Comparison of ENCODE assay signal across 8 cellular contexts in genomic region chr1:115337633-115338456, GRCh38. TPM values are rescaled to one million over a fixed set of nuclear protein-coding genes. Genes with fewer than 3 reads are reported as not detected.
DNase-seq lines count a peak whose midpoint lies in the region; ATAC-seq and TF ChIP-seq lines count a peak whose summit lies in the region.

Gene NGF, minus strand, starts transcription at chr1:115338249. Its CDS starts 51,454 bp downstream, at chr1:115286795.

- in situ Hi-C loops in mammary epithelial cell (cut with MboI; ENCODE audit: low sequenced_read_pairs in 2 of 2), result no loop called here

- peak within 1 kb of the TSS; percentile 96 for H3K4me2 ChIP-seq in mammary epithelial cell (ENCODE audit: insufficient read depth, low read depth, low read length)

- 2% methylated on average over 17 of the region's 69 CpGs for WGBS in mammary epithelial cell (ENCODE audit: low coverage, missing lambda C conversion rate)

- intact Hi-C loops in mammary epithelial cell (cut with micrococcal nuclease) (loop anchor here (10.0 kb wide), 1 partner anchor 63 kb away; no protein-coding TSS in a partner anchor), vagina (cut with DNase I) (loop anchor here (10.0 kb wide), 1 partner anchor 173 kb away; no protein-coding TSS in a partner anchor)

- peak within 1 kb of the TSS; percentile 82 for H2AFZ ChIP-seq in mammary epithelial cell (ENCODE audit: low read depth, low read length)

- dilution Hi-C loops in mammary epithelial cell (cut with HindIII; ENCODE audit: low sequenced_read_pairs), result no loop called here

- H3K9me3 ChIP-seq in mammary epithelial cell (replicated peaks; ENCODE audit: insufficient read depth, low read length) (no peaks in the 10 kb centered on the region), vagina (no peaks in the 10 kb centered on the region)

- no peak within 1 kb of the TSS for H3K9ac ChIP-seq in mammary epithelial cell (ENCODE audit: insufficient read depth, low read length)

- H3K27ac ChIP-seq in mammary epithelial cell (ENCODE audit: insufficient read depth, low read depth, low read length) (no peak within 1 kb of the TSS), vagina (peak within 1 kb of the TSS; percentile 72)

- no peaks in the 10 kb centered on the region for H3K79me2 ChIP-seq in mammary epithelial cell (ENCODE audit: insufficient read depth, low read length)

- H3K36me3 ChIP-seq in mammary epithelial cell (ENCODE audit: insufficient read depth, low read length) (no peaks in the 10 kb centered on the region), vagina (no peaks in the 10 kb centered on the region)

- BruUV-seq in mammary epithelial cell (replicated peaks; lab: Mats Ljungman, UMichigan), result no TSS peak

- no peak for ATAC-seq in GM18505 (IDR thresholded peaks at IDR 0.05; ENCODE audit: unreplicated experiment)

- H3K27me3 ChIP-seq in mammary epithelial cell (ENCODE audit: insufficient read depth, low read length) (no peaks in the 10 kb centered on the region), vagina (no peaks in the 10 kb centered on the region)

- H4K20me1 ChIP-seq in mammary epithelial cell (ENCODE audit: insufficient read depth, low read length), result no peaks in the 10 kb centered on the region

- CTCF ChIA-PET in mammary epithelial cell (lab: Charles Lee; ENCODE audit: low non-redundant PET), result no interaction called here

- TF ChIP-seq CTCF in mammary epithelial cell (conservative IDR thresholded peaks at IDR 0.05 in 1 of 2, IDR thresholded peaks at IDR 0.05 in 1 of 2; ENCODE audit: extremely low read depth in 1 of 2, insufficient read depth in 1 of 2, low read depth in 1 of 2, low read length in 2 of 2), result no peak
- TF ChIP-seq CTCF in vagina (IDR thresholded peaks at IDR 0.05), result no peak

- TF ChIP-seq POLR2A in vagina (IDR thresholded peaks at IDR 0.05) (peak in 1 of 2 donors; percentile 40), GM18505 (IDR thresholded peaks at IDR 0.05; ENCODE audit: borderline replicate concordance, extremely low read depth, insufficient read depth, insufficient read length) (no peak)

- H3K4me3 ChIP-seq in mammary epithelial cell (replicated peaks in 1 of 3; ENCODE audit: insufficient read depth in 1 of 3, low read depth in 2 of 3, low read length in 3 of 3) (peak within 1 kb of the TSS; percentile 35 to 48 (median 47)), vagina (peak within 1 kb of the TSS; percentile 62 to 64)

- DNase-seq in SHP77 (lab: John Stamatoyannopoulos, UW), result peak; percentile 46 to 62
- DNase-seq in SHP77 treated with DMSO at 0.1 percent for 48 hours (lab: John Stamatoyannopoulos, UW), result no peak
- peak; percentile 31 for DNase-seq in mammary epithelial cell
- peak; percentile 80 for DNase-seq in left kidney (ENCODE audit: low read depth, low spot score)
- DNase-seq in vagina (ENCODE audit: extremely low spot score in 2 of 2), result no peak
- no peak for DNase-seq in SW 1271 (lab: John Stamatoyannopoulos, UW)
- DNase-seq in midbrain (lab: John Stamatoyannopoulos, UW), result no peak

- H3K4me1 ChIP-seq in mammary epithelial cell (ENCODE audit: insufficient read depth, low read length), result peaks cover 9% of the 10 kb centered on the region
- H3K4me1 ChIP-seq in vagina, result peaks cover 35% of the 10 kb centered on the region

RNA-seq across cellular contexts. Expression of gene NGF, which starts in this region (rescaled TPM):
- total RNA-seq in mammary epithelial cell, result 1 to 10 TPM in 1 of 2 donors, under 1 TPM in 1; 0.17 to 1.3 TPM
- not detected for polyA plus RNA-seq in mammary epithelial cell
- not detected for polyA minus RNA-seq in mammary epithelial cell
- total RNA-seq in vagina, result 2.7 TPM

Comparison
In these comparisons a context has a peak if more than half of its experiments do, and no peak if none do; other contexts are left out.
1. DNase-seq: peak in SHP77 (2 of 2), mammary epithelial cell (single experiment) and left kidney (single experiment); none in SHP77 treated with DMSO at 0.1 percent for 48 hours (single experiment), vagina (0 of 2), SW 1271 (0 of 2) and midbrain (single experiment).